In genomic region chrX:153775293-153775595, GRCh38 we compare ENCODE assay signal across 25 cellular contexts. TPM values are rescaled to one million over a fixed set of nuclear protein-coding genes. Genes with fewer than 3 reads are reported as not detected.
DNase-seq lines count a peak whose midpoint lies in the region; ATAC-seq and TF ChIP-seq lines count a peak whose summit lies in the region.
"Had no signal": no experiment of that assay in that cellular context is flagged by ENCODE, and none has a peak within 500 bp of the region (broad histone marks: within the 10 kb centered on the region; RNA-seq: fewer than 3 reads in every experiment).

No MANE protein-coding gene starts in this region.

- intact Hi-C loops in natural killer cell (cut with micrococcal nuclease) (no loop called here), PC-9 (cut with micrococcal nuclease; ENCODE audit: unreplicated experiment) (no loop called here)

- H3K27ac Mint-ChIP-seq in activated naive CD8-positive, alpha-beta T cell treated with anti-CD3 and anti-CD28 coated beads, Interleukin-2, amount 10 ng/mL, durations not matched to agents 7 days and 5 days = no peak overlapping the region
- no peak overlapping the region for H3K27ac Mint-ChIP-seq in activated naive CD8-positive, alpha-beta T cell treated with anti-CD3 and anti-CD28 coated beads, Interleukin-2, amount 50 U/mL, for 24 hours
- H3K27ac Mint-ChIP-seq in natural killer cell treated with Interleukin-12 subunit alpha and Interleukin-12 subunit beta and Interleukin-15 and Interleukin-18, amount 100 ng/mL, for 72 hours = no peak overlapping the region
- H3K27ac Mint-ChIP-seq in natural killer cell (no peak overlapping the region), glutamatergic neuron (ENCODE audit: unreplicated experiment) (no peak overlapping the region)
- H3K27ac Mint-ChIP-seq: CD8-positive, alpha-beta T cell; IgD-negative memory B cell had no signal

- H3K4me3 ChIP-seq in PC-9 = no peak overlapping the region
- H3K4me3 ChIP-seq: A549 had no signal

- DNase-seq in activated naive CD8-positive, alpha-beta T cell treated with anti-CD3 and anti-CD28 coated beads, Interleukin-2, amount 10 ng/mL, durations not matched to agents 7 days and 5 days = peak; percentile 19
- no peak for DNase-seq in activated naive CD8-positive, alpha-beta T cell treated with anti-CD3 and anti-CD28 coated beads, Interleukin-2, amount 50 U/mL, for 24 hours
- DNase-seq in natural killer cell treated with Interleukin-12 subunit alpha and Interleukin-12 subunit beta and Interleukin-15 and Interleukin-18, amount 100 ng/mL, for 72 hours (ENCODE audit: low spot score) = peak; percentile 18
- DNase-seq in natural killer cell (no peak), glutamatergic neuron (peak; percentile 10), medulla oblongata (ENCODE audit: extremely low spot score) (no peak), PC-9 (no peak)
- DNase-seq: C1 segment of cervical spinal cord; Caco-2; CD8-positive, alpha-beta T cell; DMS 273 treated with DMSO at 0.1 percent for 48 hours; DMS79 treated with DMSO at 0.1 percent for 48 hours; GF-D8; HCEC 1CT; MM.1S; NCI-H2029 treated with DMSO at 0.1 percent for 48 hours; NCI-H226; NCI-H510A; NCI-H69 had no signal

- H3F3A ChIP-seq in PC-9 (ENCODE audit: insufficient read depth, low read depth) = no peaks in the 10 kb centered on the region

- no peaks in the 10 kb centered on the region for H3K9me3 ChIP-seq in PC-9 (ENCODE audit: insufficient read depth, low read depth)
- H3K9me3 ChIP-seq: A549, Caco-2 had no signal

- no peaks in the 10 kb centered on the region for H3K4me1 Mint-ChIP-seq in activated naive CD8-positive, alpha-beta T cell treated with anti-CD3 and anti-CD28 coated beads, Interleukin-2, amount 10 ng/mL, durations not matched to agents 7 days and 5 days
- no peaks in the 10 kb centered on the region for H3K4me1 Mint-ChIP-seq in activated naive CD8-positive, alpha-beta T cell treated with anti-CD3 and anti-CD28 coated beads, Interleukin-2, amount 50 U/mL, for 24 hours
- peaks cover 0 to 5% of the 10 kb centered on the region in 2 donors for H3K4me1 Mint-ChIP-seq in natural killer cell treated with Interleukin-12 subunit alpha and Interleukin-12 subunit beta and Interleukin-15 and Interleukin-18, amount 100 ng/mL, for 72 hours (ENCODE audit: low read depth in 2 of 2)
- peaks cover 0 to 7% of the 10 kb centered on the region in 2 donors for H3K4me1 Mint-ChIP-seq in natural killer cell
- no peaks in the 10 kb centered on the region for H3K4me1 Mint-ChIP-seq in glutamatergic neuron (ENCODE audit: low read depth, unreplicated experiment)

- no peaks in the 10 kb centered on the region for H3K9me3 Mint-ChIP-seq in activated naive CD8-positive, alpha-beta T cell treated with anti-CD3 and anti-CD28 coated beads, Interleukin-2, amount 10 ng/mL, durations not matched to agents 7 days and 5 days
- H3K9me3 Mint-ChIP-seq in activated naive CD8-positive, alpha-beta T cell treated with anti-CD3 and anti-CD28 coated beads, Interleukin-2, amount 50 U/mL, for 24 hours = no peaks in the 10 kb centered on the region
- no peaks in the 10 kb centered on the region for H3K9me3 Mint-ChIP-seq in natural killer cell treated with Interleukin-12 subunit alpha and Interleukin-12 subunit beta and Interleukin-15 and Interleukin-18, amount 100 ng/mL, for 72 hours
- no peaks in the 10 kb centered on the region for H3K9me3 Mint-ChIP-seq in natural killer cell
- H3K9me3 Mint-ChIP-seq in glutamatergic neuron (ENCODE audit: unreplicated experiment) = no peaks in the 10 kb centered on the region
- H3K9me3 Mint-ChIP-seq: CD8-positive, alpha-beta T cell; IgD-negative memory B cell had no signal

- peaks cover 6% of the 10 kb centered on the region for H3K27me3 Mint-ChIP-seq in activated naive CD8-positive, alpha-beta T cell treated with anti-CD3 and anti-CD28 coated beads, Interleukin-2, amount 10 ng/mL, durations not matched to agents 7 days and 5 days
- peaks cover 4% of the 10 kb centered on the region for H3K27me3 Mint-ChIP-seq in activated naive CD8-positive, alpha-beta T cell treated with anti-CD3 and anti-CD28 coated beads, Interleukin-2, amount 50 U/mL, for 24 hours
- H3K27me3 Mint-ChIP-seq in natural killer cell treated with Interleukin-12 subunit alpha and Interleukin-12 subunit beta and Interleukin-15 and Interleukin-18, amount 100 ng/mL, for 72 hours = peaks cover 0 to 7% of the 10 kb centered on the region in 2 donors
- H3K27me3 Mint-ChIP-seq in natural killer cell (ENCODE audit: low read depth in 2 of 2) = peaks cover 7% of the 10 kb centered on the region in 2 donors
- H3K27me3 Mint-ChIP-seq in glutamatergic neuron (ENCODE audit: unreplicated experiment) = no peaks in the 10 kb centered on the region

- H3K4me3 Mint-ChIP-seq in activated naive CD8-positive, alpha-beta T cell treated with anti-CD3 and anti-CD28 coated beads, Interleukin-2, amount 10 ng/mL, durations not matched to agents 7 days and 5 days = no peak overlapping the region
- no peak overlapping the region for H3K4me3 Mint-ChIP-seq in activated naive CD8-positive, alpha-beta T cell treated with anti-CD3 and anti-CD28 coated beads, Interleukin-2, amount 50 U/mL, for 24 hours
- H3K4me3 Mint-ChIP-seq in natural killer cell treated with Interleukin-12 subunit alpha and Interleukin-12 subunit beta and Interleukin-15 and Interleukin-18, amount 100 ng/mL, for 72 hours = no peak overlapping the region
- H3K4me3 Mint-ChIP-seq in natural killer cell = no peak overlapping the region
- H3K4me3 Mint-ChIP-seq in glutamatergic neuron (ENCODE audit: unreplicated experiment) = no peak overlapping the region
- H3K4me3 Mint-ChIP-seq: CD8-positive, alpha-beta T cell; IgD-negative memory B cell had no signal

- CTCF ChIA-PET in PC-9 (lab: Charles Lee) = no interaction called here

- POLR2A ChIA-PET in activated naive CD8-positive, alpha-beta T cell treated with anti-CD3 and anti-CD28 coated beads, Interleukin-2, amount 10 ng/mL, durations not matched to agents 7 days and 5 days (lab: Charles Lee) = no interaction called here
- POLR2A ChIA-PET in PC-9 (lab: Charles Lee; ENCODE audit: unreplicated experiment) = no interaction called here

- H3K36me3 ChIP-seq in PC-9 (ENCODE audit: low read depth) = no peaks in the 10 kb centered on the region

- H3K9me2 ChIP-seq in PC-9 (ENCODE audit: insufficient read depth) = no peaks in the 10 kb centered on the region

- no peaks in the 10 kb centered on the region for H4K20me1 ChIP-seq in PC-9 (ENCODE audit: insufficient read depth)

- H3K4me2 ChIP-seq in PC-9 = no peak overlapping the region
- H3K4me2 ChIP-seq: A549, KMS-11 had no signal

- no TSS peak for BruUV-seq in PC-9 (replicated peaks; lab: Mats Ljungman, UMichigan)

- ATAC-seq in activated naive CD8-positive, alpha-beta T cell treated with anti-CD3 and anti-CD28 coated beads, Interleukin-2, amount 10 ng/mL, durations not matched to agents 7 days and 5 days (ENCODE audit: low read depth) = no peak
- ATAC-seq in activated naive CD8-positive, alpha-beta T cell treated with anti-CD3 and anti-CD28 coated beads, Interleukin-2, amount 50 U/mL, for 24 hours = no peak
- ATAC-seq in natural killer cell treated with Interleukin-12 subunit alpha and Interleukin-12 subunit beta and Interleukin-15 and Interleukin-18, amount 100 ng/mL, for 72 hours = no peak
- no peak for ATAC-seq in natural killer cell
- ATAC-seq in GM19455 (IDR thresholded peaks at IDR 0.05; ENCODE audit: unreplicated experiment) = no peak
- ATAC-seq: A549; CD8-positive, alpha-beta T cell; Panc1 had no signal

- no peaks in the 10 kb centered on the region for H3K79me2 ChIP-seq in PC-9 (ENCODE audit: low read depth)

- H3K36me3 Mint-ChIP-seq in activated naive CD8-positive, alpha-beta T cell treated with anti-CD3 and anti-CD28 coated beads, Interleukin-2, amount 10 ng/mL, durations not matched to agents 7 days and 5 days = no peaks in the 10 kb centered on the region
- H3K36me3 Mint-ChIP-seq in activated naive CD8-positive, alpha-beta T cell treated with anti-CD3 and anti-CD28 coated beads, Interleukin-2, amount 50 U/mL, for 24 hours (ENCODE audit: low read depth) = no peaks in the 10 kb centered on the region
- H3K36me3 Mint-ChIP-seq in natural killer cell treated with Interleukin-12 subunit alpha and Interleukin-12 subunit beta and Interleukin-15 and Interleukin-18, amount 100 ng/mL, for 72 hours = no peaks in the 10 kb centered on the region
- H3K36me3 Mint-ChIP-seq in natural killer cell (no peaks in the 10 kb centered on the region), glutamatergic neuron (ENCODE audit: unreplicated experiment) (no peaks in the 10 kb centered on the region)
- H3K36me3 Mint-ChIP-seq: CD8-positive, alpha-beta T cell; IgD-negative memory B cell had no signal

- no peak overlapping the region for H2AFZ ChIP-seq in PC-9

- H3K27ac ChIP-seq in PC-9 = no peak overlapping the region
- H3K27ac ChIP-seq: A549, KMS-11 had no signal

- H3K4me1 ChIP-seq in PC-9 (replicated peaks; ENCODE audit: insufficient read depth) = no peaks in the 10 kb centered on the region
- H3K4me1 ChIP-seq: A549, Caco-2 had no signal

- TF ChIP-seq CTCF in natural killer cell (IDR thresholded peaks at IDR 0.05) = no peak
- TF ChIP-seq CTCF in glutamatergic neuron (IDR thresholded peaks at IDR 0.05; ENCODE audit: partially characterized antibody, unreplicated experiment) = no peak
- TF ChIP-seq CTCF in PC-9 (conservative IDR thresholded peaks at IDR 0.05) = no peak

- H3K27me3 ChIP-seq in PC-9 (ENCODE audit: insufficient read depth, low read depth) = no peaks in the 10 kb centered on the region

RNA-seq across cellular contexts. Expression of gene SRPK3, which starts 5.6 kb away (rescaled TPM):
- not detected for total RNA-seq in activated naive CD8-positive, alpha-beta T cell treated with anti-CD3 and anti-CD28 coated beads, Interleukin-2, amount 10 ng/mL, durations not matched to agents 7 days and 5 days
- total RNA-seq in natural killer cell treated with Interleukin-12 subunit alpha and Interleukin-12 subunit beta and Interleukin-15 and Interleukin-18, amount 100 ng/mL, for 72 hours = not detected
- total RNA-seq in natural killer cell (not detected), glutamatergic neuron (ENCODE audit: unreplicated experiment) (not detected), PC-9 (2021) (0.40 and 0.46 TPM in 2 replicates)
- total RNA-seq: Caco-2; CD8-positive, alpha-beta T cell; H1 had no signal

RNA-seq across cellular contexts. Expression of gene PLXNB3, which starts 11.2 kb away (rescaled TPM):
- total RNA-seq in activated naive CD8-positive, alpha-beta T cell treated with anti-CD3 and anti-CD28 coated beads, Interleukin-2, amount 10 ng/mL, durations not matched to agents 7 days and 5 days = 1 to 10 TPM; 1.3 to 2.1 TPM
- 1 to 10 TPM in 1 of 2 donors, under 1 TPM in 1; 0.48 to 2.4 TPM for total RNA-seq in natural killer cell treated with Interleukin-12 subunit alpha and Interleukin-12 subunit beta and Interleukin-15 and Interleukin-18, amount 100 ng/mL, for 72 hours
- 1 to 10 TPM in 2 of 3 donors, not detected in 1; 1.2 to 1.3 TPM for total RNA-seq in natural killer cell
- total RNA-seq in glutamatergic neuron (ENCODE audit: unreplicated experiment) = 5.8 TPM
- 39.4 and 41.4 TPM in 2 replicates for total RNA-seq in PC-9 (2021)

RNA-seq across cellular contexts. Expression of gene IDH3G, which starts 18.9 kb away (rescaled TPM):
- total RNA-seq in activated naive CD8-positive, alpha-beta T cell treated with anti-CD3 and anti-CD28 coated beads, Interleukin-2, amount 10 ng/mL, durations not matched to agents 7 days and 5 days = 10 to 100 TPM; 66.3 to 67.1 TPM
- total RNA-seq in natural killer cell treated with Interleukin-12 subunit alpha and Interleukin-12 subunit beta and Interleukin-15 and Interleukin-18, amount 100 ng/mL, for 72 hours = 10 to 100 TPM; 62.5 to 74.1 TPM
- 10 to 100 TPM; 70.1 to 76.5 (median 71.1) TPM for total RNA-seq in natural killer cell
- total RNA-seq in glutamatergic neuron (ENCODE audit: unreplicated experiment) = 56.7 TPM
- 47.7 and 63.4 TPM in 2 replicates for total RNA-seq in PC-9 (2021)

RNA-seq across cellular contexts. Expression of gene SSR4, which starts 19.2 kb away (rescaled TPM):
- 100 to 1,000 TPM; 158 to 162 TPM for total RNA-seq in activated naive CD8-positive, alpha-beta T cell treated with anti-CD3 and anti-CD28 coated beads, Interleukin-2, amount 10 ng/mL, durations not matched to agents 7 days and 5 days
- total RNA-seq in natural killer cell treated with Interleukin-12 subunit alpha and Interleukin-12 subunit beta and Interleukin-15 and Interleukin-18, amount 100 ng/mL, for 72 hours = 100 to 1,000 TPM; 266 to 306 TPM
- total RNA-seq in natural killer cell (100 to 1,000 TPM; 160 to 280 (median 189) TPM), glutamatergic neuron (ENCODE audit: unreplicated experiment) (277 TPM), PC-9 (2021) (223 and 310 TPM in 2 replicates)

RNA-seq across cellular contexts. Expression of gene ABCD1, which starts 50.6 kb away (rescaled TPM):
- total RNA-seq in activated naive CD8-positive, alpha-beta T cell treated with anti-CD3 and anti-CD28 coated beads, Interleukin-2, amount 10 ng/mL, durations not matched to agents 7 days and 5 days = 10 to 100 TPM; 15.9 to 16.4 TPM
- 10 to 100 TPM in 1 of 2 donors, 1 to 10 TPM in 1; 7.4 to 12.2 TPM for total RNA-seq in natural killer cell treated with Interleukin-12 subunit alpha and Interleukin-12 subunit beta and Interleukin-15 and Interleukin-18, amount 100 ng/mL, for 72 hours
- total RNA-seq in natural killer cell (10 to 100 TPM; 12.2 to 13.9 (median 13.8) TPM), glutamatergic neuron (ENCODE audit: unreplicated experiment) (13.5 TPM), PC-9 (2021) (40.0 and 44.9 TPM in 2 replicates)

Comparison
In these comparisons a context has a peak if more than half of its experiments do, and no peak if none do; other contexts are left out.
1. DNase-seq: peak in activated naive CD8-positive, alpha-beta T cell treated with anti-CD3 and anti-CD28 coated beads, Interleukin-2, amount 10 ng/mL, durations not matched to agents 7 days and 5 days (single experiment), natural killer cell treated with Interleukin-12 subunit alpha and Interleukin-12 subunit beta and Interleukin-15 and Interleukin-18, amount 100 ng/mL, for 72 hours (single experiment) and glutamatergic neuron (single experiment); none in activated naive CD8-positive, alpha-beta T cell treated with anti-CD3 and anti-CD28 coated beads, Interleukin-2, amount 50 U/mL, for 24 hours (single experiment), natural killer cell (single experiment), medulla oblongata (single experiment) and PC-9 (0 of 2).